In the genomic region with DNA sequence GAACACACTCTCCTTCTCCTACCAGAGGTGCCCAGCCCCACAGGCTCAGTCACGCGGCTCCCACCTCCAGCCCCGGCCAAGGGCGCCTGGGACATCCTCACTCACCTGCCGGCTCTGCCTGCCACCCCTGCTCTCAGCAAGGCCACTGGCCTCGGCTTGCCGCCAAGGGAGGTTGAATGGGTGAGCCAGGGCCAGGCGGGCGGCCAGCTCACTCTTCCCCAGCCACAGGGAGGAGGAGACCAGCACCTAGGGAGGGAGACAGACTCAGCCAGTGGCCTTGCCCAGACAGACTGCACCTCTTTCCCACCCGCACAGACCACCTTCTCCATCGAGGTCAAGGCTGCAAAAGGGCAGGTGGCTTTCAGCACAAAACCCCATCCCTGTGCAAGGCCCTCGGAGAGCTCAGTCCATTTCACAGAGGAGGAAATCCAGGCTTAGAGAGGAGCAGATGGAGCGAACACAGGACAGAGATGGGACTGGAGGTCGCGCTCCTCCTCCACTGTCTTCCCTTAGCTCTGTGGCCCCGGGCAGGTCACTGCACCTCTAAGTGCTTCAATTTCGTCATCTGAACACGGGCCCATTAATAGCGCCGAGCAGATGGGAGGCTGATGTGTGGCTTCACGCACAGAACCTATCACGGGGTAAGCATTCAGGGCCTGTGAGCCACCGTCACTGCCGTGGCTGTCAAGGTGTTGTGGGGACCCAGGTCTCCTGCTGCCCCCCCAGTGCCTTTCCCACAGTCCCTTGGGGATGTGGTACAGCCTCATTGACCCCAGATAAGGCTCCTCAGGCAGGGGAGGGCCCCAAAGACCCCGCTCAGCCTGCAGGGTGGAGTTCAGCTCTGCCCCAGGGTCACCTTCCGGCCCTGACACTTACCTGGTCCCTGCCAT, we compare ENCODE assay signal across 1 cellular context.
TF ChIP-seq lines count a peak whose summit lies in the region.

No MANE protein-coding gene starts in this region.

TF ChIP-seq in GM23338, 12 proteins besides CTCF, POLR2A, EP300 and RAD21:
- TF ChIP-seq REST (IDR thresholded peaks at IDR 0.05; ENCODE audit: unreplicated experiment) (no peak), ZNF331 (CRISPR knock-in tag; IDR thresholded peaks at IDR 0.05; ENCODE audit: low read depth) (no peak), EZH2 (IDR thresholded peaks at IDR 0.05; ENCODE audit: low read depth, unreplicated experiment) (no peak)
- TF ChIP-seq, protein P1, sequence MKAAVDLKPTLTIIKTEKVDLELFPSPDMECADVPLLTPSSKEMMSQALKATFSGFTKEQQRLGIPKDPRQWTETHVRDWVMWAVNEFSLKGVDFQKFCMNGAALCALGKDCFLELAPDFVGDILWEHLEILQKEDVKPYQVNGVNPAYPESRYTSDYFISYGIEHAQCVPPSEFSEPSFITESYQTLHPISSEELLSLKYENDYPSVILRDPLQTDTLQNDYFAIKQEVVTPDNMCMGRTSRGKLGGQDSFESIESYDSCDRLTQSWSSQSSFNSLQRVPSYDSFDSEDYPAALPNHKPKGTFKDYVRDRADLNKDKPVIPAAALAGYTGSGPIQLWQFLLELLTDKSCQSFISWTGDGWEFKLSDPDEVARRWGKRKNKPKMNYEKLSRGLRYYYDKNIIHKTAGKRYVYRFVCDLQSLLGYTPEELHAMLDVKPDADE (IDR thresholded peaks at IDR 0.05): no peak
TF ChIP-seq in GM23338: peak in this region for 0.
